ENCODE assay signal across 17 cellular contexts in genomic region chr1:35563166-35563565, GRCh38. TPM values are rescaled to one million over a fixed set of nuclear protein-coding genes. Genes with fewer than 3 reads are reported as not detected.
DNase-seq lines count a peak whose midpoint lies in the region; ATAC-seq and TF ChIP-seq lines count a peak whose summit lies in the region.
"Had no signal": no experiment of that assay in that cellular context is flagged by ENCODE, and none has a peak within 500 bp of the region (broad histone marks: within the 10 kb centered on the region; RNA-seq: fewer than 3 reads in every experiment).

No MANE protein-coding gene starts in this region.

- peak overlapping the region; percentile 44 for H3K27ac Mint-ChIP-seq in CD4-positive, alpha-beta T cell
- H3K27ac Mint-ChIP-seq in activated CD8-positive, alpha-beta T cell treated with anti-CD3 and anti-CD28 coated beads for 36 hours: peak overlapping the region; percentile 68
- peak overlapping the region in 6 of 10 donors; percentile 12 to 87 (median 52) for H3K27ac Mint-ChIP-seq in naive thymus-derived CD8-positive, alpha-beta T cell
- H3K27ac Mint-ChIP-seq: HFFc6 had no signal

- H4K20me1 ChIP-seq in BLaER1: peaks cover 36% of the 10 kb centered on the region

- TF ChIP-seq CTCF in CD4-positive, alpha-beta T cell (IDR thresholded peaks at IDR 0.05): no peak
- no peak for TF ChIP-seq CTCF in activated CD8-positive, alpha-beta T cell treated with anti-CD3 and anti-CD28 coated beads for 36 hours (IDR thresholded peaks at IDR 0.05)

- H3K4me2 ChIP-seq in BLaER1: peak overlapping the region; percentile 63

- peaks cover 41% of the 10 kb centered on the region for H3K4me1 ChIP-seq in BLaER1
- H3K4me1 ChIP-seq: SJCRH30 had no signal

- no peaks in the 10 kb centered on the region for H3K9me3 Mint-ChIP-seq in CD4-positive, alpha-beta T cell
- no peaks in the 10 kb centered on the region for H3K9me3 Mint-ChIP-seq in activated CD8-positive, alpha-beta T cell treated with anti-CD3 and anti-CD28 coated beads for 36 hours
- H3K9me3 Mint-ChIP-seq in naive thymus-derived CD8-positive, alpha-beta T cell: no peaks in the 10 kb centered on the region
- H3K9me3 Mint-ChIP-seq: HFFc6 had no signal

- intact Hi-C loops in CD4-positive, alpha-beta T cell (cut with DNase I, micrococcal nuclease): loop anchor here in 1 of 2 experiments (5.0 kb wide), 1 partner anchor 361 kb away; no protein-coding TSS in a partner anchor
- intact Hi-C loops in activated CD8-positive, alpha-beta T cell treated with anti-CD3 and anti-CD28 coated beads for 36 hours (cut with micrococcal nuclease): loop anchor here (5.0 kb wide), 1 partner anchor 111 kb away; no protein-coding TSS in a partner anchor

- POLR2A ChIA-PET in CD4-positive, alpha-beta T cell (lab: Charles Lee): no interaction called here
- POLR2A ChIA-PET in activated CD8-positive, alpha-beta T cell treated with anti-CD3 and anti-CD28 coated beads for 36 hours (lab: Charles Lee): interaction anchor here (0.7 to 1.4 kb wide), 2 partner anchors 72 to 108 kb away, joined by 3 to 5 read pairs; no protein-coding TSS in a partner anchor
- POLR2A ChIA-PET in naive thymus-derived CD8-positive, alpha-beta T cell (lab: Charles Lee): no interaction called here

- peak overlapping the region; percentile 56; the same call in 1 of the 2 replicates for H3K27ac ChIP-seq in BLaER1
- no peak overlapping the region for H3K27ac ChIP-seq in CD4-positive, alpha-beta T cell (ENCODE audit: low read depth, low read length)
- H3K27ac ChIP-seq: SJCRH30 had no signal

- no peaks in the 10 kb centered on the region for H3K9me3 ChIP-seq in BLaER1
- H3K9me3 ChIP-seq in CD4-positive, alpha-beta T cell (ENCODE audit: control insufficient read depth, low read length): no peaks in the 10 kb centered on the region
- H3K9me3 ChIP-seq: SJCRH30 had no signal

- no peak overlapping the region for H3K4me3 ChIP-seq in BLaER1
- H3K4me3 ChIP-seq: SJCRH30 had no signal

- peak overlapping the region; percentile 48 for H3K9ac ChIP-seq in BLaER1

- ATAC-seq in CD4-positive, alpha-beta T cell (ENCODE audit: poor library complexity): no peak
- no peak for ATAC-seq in activated CD8-positive, alpha-beta T cell treated with anti-CD3 and anti-CD28 coated beads for 36 hours
- no peak for ATAC-seq in naive thymus-derived CD8-positive, alpha-beta T cell
- ATAC-seq in HG02610 (IDR thresholded peaks at IDR 0.05; ENCODE audit: unreplicated experiment) (no peak), HG02970 (IDR thresholded peaks at IDR 0.05; ENCODE audit: low FRiP score, unreplicated experiment) (no peak)
- ATAC-seq: HepG2 had no signal

- DNase-seq in CD4-positive, alpha-beta T cell: no peak
- no peak for DNase-seq in activated CD8-positive, alpha-beta T cell treated with anti-CD3 and anti-CD28 coated beads for 36 hours
- DNase-seq in naive thymus-derived CD8-positive, alpha-beta T cell: no peak
- DNase-seq in NCI-H1436 treated with DMSO at 0.1 percent for 48 hours (lab: John Stamatoyannopoulos, UW) (no peak), NCI-H226 (no peak)
- DNase-seq: Calu3, DMS53, HFFc6, NCI-H187 treated with DMSO at 0.1 percent for 48 hours, NCI-H748 treated with DMSO at 0.1 percent for 48 hours, RPMI8226, SJCRH30 had no signal

- H3K36me3 Mint-ChIP-seq in CD4-positive, alpha-beta T cell (ENCODE audit: low read depth): peaks cover 44% of the 10 kb centered on the region
- H3K36me3 Mint-ChIP-seq in activated CD8-positive, alpha-beta T cell treated with anti-CD3 and anti-CD28 coated beads for 36 hours (ENCODE audit: low read depth): peaks cover 10% of the 10 kb centered on the region
- H3K36me3 Mint-ChIP-seq in naive thymus-derived CD8-positive, alpha-beta T cell: peaks cover 0 to 9% (median 0%) of the 10 kb centered on the region in 3 donors

- H3K4me3 Mint-ChIP-seq in CD4-positive, alpha-beta T cell: no peak overlapping the region
- no peak overlapping the region for H3K4me3 Mint-ChIP-seq in activated CD8-positive, alpha-beta T cell treated with anti-CD3 and anti-CD28 coated beads for 36 hours
- no peak overlapping the region for H3K4me3 Mint-ChIP-seq in naive thymus-derived CD8-positive, alpha-beta T cell
- H3K4me3 Mint-ChIP-seq: HFFc6 had no signal

- peaks cover 58% of the 10 kb centered on the region for H3K36me3 ChIP-seq in BLaER1

- H3K27me3 ChIP-seq in BLaER1: no peaks in the 10 kb centered on the region
- no peaks in the 10 kb centered on the region for H3K27me3 ChIP-seq in CD4-positive, alpha-beta T cell (ENCODE audit: control insufficient read depth, insufficient read depth, low read length)
- H3K27me3 ChIP-seq: SJCRH30 had no signal

- CTCF ChIA-PET in CD4-positive, alpha-beta T cell (lab: Charles Lee): interaction anchor here (2.5 kb wide), 1 partner anchor 112 kb away, joined by 11 read pairs; no protein-coding TSS in a partner anchor
- CTCF ChIA-PET in activated CD8-positive, alpha-beta T cell treated with anti-CD3 and anti-CD28 coated beads for 36 hours (lab: Charles Lee): interaction anchor here (1.0 to 4.9 kb wide), 2 partner anchors 108 to 112 kb away, joined by 5 to 44 read pairs; no protein-coding TSS in a partner anchor

- H3K4me1 Mint-ChIP-seq in CD4-positive, alpha-beta T cell (ENCODE audit: low read depth): peaks cover 35% of the 10 kb centered on the region
- H3K4me1 Mint-ChIP-seq in activated CD8-positive, alpha-beta T cell treated with anti-CD3 and anti-CD28 coated beads for 36 hours (ENCODE audit: low read depth): peaks cover 27% of the 10 kb centered on the region
- H3K4me1 Mint-ChIP-seq in naive thymus-derived CD8-positive, alpha-beta T cell: peaks cover 22 to 51% (median 29%) of the 10 kb centered on the region in 4 donors

- H3K27me3 Mint-ChIP-seq in CD4-positive, alpha-beta T cell: no peaks in the 10 kb centered on the region
- no peaks in the 10 kb centered on the region for H3K27me3 Mint-ChIP-seq in activated CD8-positive, alpha-beta T cell treated with anti-CD3 and anti-CD28 coated beads for 36 hours
- H3K27me3 Mint-ChIP-seq in naive thymus-derived CD8-positive, alpha-beta T cell: no peaks in the 10 kb centered on the region

RNA-seq across cellular contexts. Expression of gene NCDN, which starts 5.6 kb away (rescaled TPM):
- 10 to 100 TPM; 12.8 to 14.2 TPM for total RNA-seq in CD4-positive, alpha-beta T cell
- 10 to 100 TPM; 17.3 to 17.5 TPM for total RNA-seq in activated CD8-positive, alpha-beta T cell treated with anti-CD3 and anti-CD28 coated beads for 36 hours
- 10 to 100 TPM; 25.0 to 25.6 TPM for total RNA-seq in naive thymus-derived CD8-positive, alpha-beta T cell
- 10 to 100 TPM; 11.7 to 18.1 (median 16.6) TPM for polyA plus RNA-seq in naive thymus-derived CD8-positive, alpha-beta T cell

RNA-seq across cellular contexts. Expression of gene KIAA0319L, which starts 6.0 kb away (rescaled TPM):
- total RNA-seq in CD4-positive, alpha-beta T cell: 10 to 100 TPM; 50.9 to 53.3 TPM
- total RNA-seq in activated CD8-positive, alpha-beta T cell treated with anti-CD3 and anti-CD28 coated beads for 36 hours: 10 to 100 TPM; 22.8 to 30.9 TPM
- total RNA-seq in naive thymus-derived CD8-positive, alpha-beta T cell: 10 to 100 TPM; 70.9 to 71.1 TPM
- 10 to 100 TPM; 16.0 to 25.2 (median 21.9) TPM for polyA plus RNA-seq in naive thymus-derived CD8-positive, alpha-beta T cell

RNA-seq across cellular contexts. Expression of gene TFAP2E, which starts 9.9 kb away (rescaled TPM):
- total RNA-seq in CD4-positive, alpha-beta T cell: 1 to 10 TPM; 3.0 to 3.8 TPM
- under 1 TPM; 0.56 to 0.58 TPM for total RNA-seq in activated CD8-positive, alpha-beta T cell treated with anti-CD3 and anti-CD28 coated beads for 36 hours
- 1 to 10 TPM; 2.6 to 3.2 TPM for total RNA-seq in naive thymus-derived CD8-positive, alpha-beta T cell
- under 1 TPM; 0.20 to 0.59 (median 0.40) TPM for polyA plus RNA-seq in naive thymus-derived CD8-positive, alpha-beta T cell
- total RNA-seq: H4 had no signal
